In genomic region chr17:42980274-42980765, GRCh38 we compare ENCODE assay signal across 1 cellular context.
A peak's percentile ranks its signal among the peaks of the same experiment; 100 is the strongest.
TF ChIP-seq lines count a peak whose summit lies in the region.

TSS of gene RUNDC1 (plus strand) at chr17:42980565. CDS start at chr17:42980577, 12 bp downstream.

TF ChIP-seq in HepG2, 621 proteins besides CTCF, POLR2A, EP300 and RAD21 (continued from another document and continues in another):
- TF ChIP-seq KIAA2018 (CRISPR knock-in tag; IDR thresholded peaks at IDR 0.05; ENCODE audit: borderline replicate concordance) = no peak; the same call in 1 of the 2 replicates
- TF ChIP-seq NFYC (CRISPR knock-in tag; IDR thresholded peaks at IDR 0.05) = no peak; the same call in 1 of the 2 replicates
- no peak for TF ChIP-seq ZNF512B (CRISPR knock-in tag; IDR thresholded peaks at IDR 0.05; ENCODE audit: borderline replicate concordance)
- 0 out of 2 replicates have a peak, but pooled peaks have one; percentile 25 for TF ChIP-seq FLYWCH1 (CRISPR knock-in tag; IDR thresholded peaks at IDR 0.05)
- TF ChIP-seq ELF4 (CRISPR knock-in tag; IDR thresholded peaks at IDR 0.05; ENCODE audit: borderline replicate concordance) = no peak; the same call in 1 of the 2 replicates
- no peak for TF ChIP-seq DNMT1 (CRISPR knock-in tag; IDR thresholded peaks at IDR 0.05)
- TF ChIP-seq ZSCAN21 (CRISPR knock-in tag; IDR thresholded peaks at IDR 0.05; ENCODE audit: borderline replicate concordance) = no peak
- TF ChIP-seq ZNF441 (CRISPR knock-in tag; IDR thresholded peaks at IDR 0.05; ENCODE audit: borderline replicate concordance) = no peak
- TF ChIP-seq NFKBIZ (CRISPR knock-in tag; IDR thresholded peaks at IDR 0.05) = no peak
- TF ChIP-seq ZNF468 (CRISPR knock-in tag; IDR thresholded peaks at IDR 0.05) = peak; percentile 83; the same call in 1 of the 2 replicates
- peak; percentile 12; the same call in 1 of the 2 replicates for TF ChIP-seq FOXP4 (CRISPR knock-in tag; IDR thresholded peaks at IDR 0.05)
- TF ChIP-seq ZNF672 (CRISPR knock-in tag; IDR thresholded peaks at IDR 0.05) = no peak
- no peak for TF ChIP-seq TEF (CRISPR knock-in tag; IDR thresholded peaks at IDR 0.05)
- no peak for TF ChIP-seq ZFY (CRISPR knock-in tag; IDR thresholded peaks at IDR 0.05)
- TF ChIP-seq CC2D1A (CRISPR knock-in tag; IDR thresholded peaks at IDR 0.05) = no peak
- peak; percentile 96 for TF ChIP-seq RFX1 (IDR thresholded peaks at IDR 0.05)
- TF ChIP-seq IRF9 (CRISPR knock-in tag; IDR thresholded peaks at IDR 0.05; ENCODE audit: borderline replicate concordance) = no peak
- no peak for TF ChIP-seq THRA (CRISPR knock-in tag; IDR thresholded peaks at IDR 0.05; ENCODE audit: borderline replicate concordance)
- peak; percentile 57 for TF ChIP-seq SP5 (CRISPR knock-in tag; IDR thresholded peaks at IDR 0.05; ENCODE audit: borderline replicate concordance, low read depth)
- peak; percentile 43; the same call in 1 of the 2 replicates for TF ChIP-seq ZNF614 (CRISPR knock-in tag; IDR thresholded peaks at IDR 0.05; ENCODE audit: borderline replicate concordance)
- no peak for TF ChIP-seq ZNF20 (CRISPR knock-in tag; IDR thresholded peaks at IDR 0.05)
- no peak for TF ChIP-seq SP2 (CRISPR knock-in tag; IDR thresholded peaks at IDR 0.05)
- no peak for TF ChIP-seq JUNB (CRISPR knock-in tag; IDR thresholded peaks at IDR 0.05; ENCODE audit: borderline replicate concordance)
- TF ChIP-seq HDAC6 (IDR thresholded peaks at IDR 0.05; ENCODE audit: low read depth, low read length) = no peak
- no peak; the same call in 1 of the 2 replicates for TF ChIP-seq KLF15 (CRISPR knock-in tag; IDR thresholded peaks at IDR 0.05; ENCODE audit: borderline replicate concordance)
- TF ChIP-seq MAFF (IDR thresholded peaks at IDR 0.05; ENCODE audit: low read depth, low read length) = no peak
- no peak for TF ChIP-seq ZNF136 (CRISPR knock-in tag; IDR thresholded peaks at IDR 0.05; ENCODE audit: low read depth)
- no peak for TF ChIP-seq ZFP62 (CRISPR knock-in tag; IDR thresholded peaks at IDR 0.05)
- TF ChIP-seq TSC22D2 (CRISPR knock-in tag; IDR thresholded peaks at IDR 0.05; ENCODE audit: borderline replicate concordance) = no peak
- TF ChIP-seq HIC2 (CRISPR knock-in tag; IDR thresholded peaks at IDR 0.05; ENCODE audit: low read depth) = no peak
- TF ChIP-seq REST (IDR thresholded peaks at IDR 0.05; ENCODE audit: borderline replicate concordance in 1 of 2, low read depth in 1 of 2, low read length in 2 of 2) = no peak
- TF ChIP-seq ZFP36L1 (CRISPR knock-in tag; IDR thresholded peaks at IDR 0.05) = no peak
- no peak for TF ChIP-seq MBD4 (IDR thresholded peaks at IDR 0.05; ENCODE audit: borderline replicate concordance, low read length)
- no peak for TF ChIP-seq MTERF4 (CRISPR knock-in tag; IDR thresholded peaks at IDR 0.05)
